17 cellular contexts compared by ENCODE assay signal in genomic region chr5:2658421-2658820, GRCh38.
"Had no signal": no experiment of that assay in that cellular context is flagged by ENCODE, and none has a peak within 500 bp of the region (broad histone marks: within the 10 kb centered on the region; RNA-seq: fewer than 3 reads in every experiment).

No MANE protein-coding gene starts in this region.

- DNase-seq: activated CD4-positive, alpha-beta memory T cell treated with anti-CD3 and anti-CD28 coated beads, Interleukin-2, amount 10 ng/mL, durations not matched to agents 7 days and 5 days; activated CD4-positive, alpha-beta T cell treated with anti-CD3 and anti-CD28 coated beads for 1 hour; activated CD8-positive, alpha-beta memory T cell treated with anti-CD3 and anti-CD28 coated beads, Interleukin-2, amount 50 U/mL, for 48 hours; activated naive CD4-positive, alpha-beta T cell; colonic mucosa; effector CD4-positive, alpha-beta T cell; left colon; natural killer cell; stimulated activated CD4-positive, alpha-beta T cell treated with anti-CD3 and anti-CD28 coated beads, Interleukin-15, amount 100 ng/mL, for 24 hours; stimulated activated CD4-positive, alpha-beta T cell treated with anti-CD3 and anti-CD28 coated beads, Interleukin-4, amount 100 ng/mL, for 24 hours; T-helper 9 cell; testis; uterus had no signal

- H3K27ac Mint-ChIP-seq: activated CD4-positive, alpha-beta memory T cell treated with anti-CD3 and anti-CD28 coated beads, Interleukin-2, amount 10 ng/mL, durations not matched to agents 7 days and 5 days; natural killer cell; stimulated activated naive CD8-positive, alpha-beta T cell treated with anti-CD3 and anti-CD28 coated beads, Interleukin-15, Interleukin-2, amounts not matched to agents 100 ng/mL and 50 ng/mL, for 24 hours had no signal

- H3K9me3 Mint-ChIP-seq: natural killer cell; stimulated activated naive CD8-positive, alpha-beta T cell treated with anti-CD3 and anti-CD28 coated beads, Interleukin-15, Interleukin-2, amounts not matched to agents 100 ng/mL and 50 ng/mL, for 24 hours had no signal

- H3K36me3 ChIP-seq: ascending aorta, cardiac muscle cell, colonic mucosa, uterus had no signal

- H3K4me1 ChIP-seq: ascending aorta, colonic mucosa, testis, uterus had no signal

- H3K4me3 Mint-ChIP-seq: activated CD4-positive, alpha-beta memory T cell treated with anti-CD3 and anti-CD28 coated beads, Interleukin-2, amount 10 ng/mL, durations not matched to agents 7 days and 5 days; natural killer cell; stimulated activated naive CD8-positive, alpha-beta T cell treated with anti-CD3 and anti-CD28 coated beads, Interleukin-15, Interleukin-2, amounts not matched to agents 100 ng/mL and 50 ng/mL, for 24 hours had no signal

- FAIRE-seq: endothelial cell of umbilical vein had no signal

- H3K9me3 ChIP-seq: ascending aorta, colonic mucosa, testis, uterus had no signal

- H3K4me3 ChIP-seq: ascending aorta, cardiac muscle cell, colonic mucosa, testis, uterus had no signal

- H3K36me3 Mint-ChIP-seq: natural killer cell had no signal

- H3K27me3 ChIP-seq: ascending aorta, colonic mucosa, testis had no signal

- H3K4me1 Mint-ChIP-seq: activated CD4-positive, alpha-beta memory T cell treated with anti-CD3 and anti-CD28 coated beads, Interleukin-2, amount 10 ng/mL, durations not matched to agents 7 days and 5 days; natural killer cell had no signal

- H3K27me3 Mint-ChIP-seq: activated CD4-positive, alpha-beta memory T cell treated with anti-CD3 and anti-CD28 coated beads, Interleukin-2, amount 10 ng/mL, durations not matched to agents 7 days and 5 days had no signal

- ATAC-seq: left colon, natural killer cell had no signal

- H3K27ac ChIP-seq: ascending aorta, cardiac muscle cell, colonic mucosa, testis, uterus had no signal
